In the genomic region with DNA sequence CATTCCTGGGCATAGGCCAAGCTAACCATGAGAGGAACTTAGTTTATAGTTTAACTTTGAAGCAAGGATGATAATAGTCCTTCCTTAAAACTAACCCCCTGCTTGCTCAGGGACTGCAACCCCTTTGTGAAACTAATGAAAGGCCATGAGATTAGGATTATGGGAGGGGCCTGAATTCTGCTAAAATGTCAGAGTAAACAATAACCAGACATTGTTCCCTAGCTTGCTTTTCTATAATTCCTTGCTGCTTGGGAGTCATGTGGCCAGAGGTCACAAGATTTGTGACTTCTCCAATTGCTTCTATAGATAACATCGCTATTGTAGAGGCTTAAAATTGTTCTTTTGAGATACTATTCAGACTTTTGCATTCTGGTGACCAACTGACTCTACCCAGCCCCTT, we compare ENCODE assay signal across 29 cellular contexts.
"Had no signal": no experiment of that assay in that cellular context is flagged by ENCODE, and none has a peak within 500 bp of the region (broad histone marks: within the 10 kb centered on the region; RNA-seq: fewer than 3 reads in every experiment).

No MANE protein-coding gene starts in this region.

- H3K4me1 Mint-ChIP-seq: nephron progenitor cell; neural crest cell; stimulated activated effector memory CD8-positive, alpha-beta T cell treated with anti-CD3 and anti-CD28 coated beads, Interleukin-12 subunit alpha, Interleukin-12 subunit beta, amount 100 ng/mL, for 72 hours; stimulated activated naive B cell treated with anti-CD40 and anti-IgM and Interleukin-4, amounts not matched to agents 10 μg/mL and 1 μg/mL and 100 μg/mL, for 72 hours had no signal

- H2AFZ ChIP-seq: parathyroid adenoma had no signal

- H3K27ac ChIP-seq: neutrophil, ovary, parathyroid adenoma, psoas muscle, right lobe of liver, sigmoid colon, stomach, thoracic aorta, thyroid gland, tibial nerve, upper lobe of left lung, vagina had no signal

- H3K27ac Mint-ChIP-seq: natural killer cell treated with Interleukin-12 subunit alpha and Interleukin-12 subunit beta and Interleukin-15 and Interleukin-18, amount 100 ng/mL, for 72 hours; nephron progenitor cell; progenitor cell of endocrine pancreas; stimulated activated effector memory CD8-positive, alpha-beta T cell treated with anti-CD3 and anti-CD28 coated beads, Interleukin-12 subunit alpha, Interleukin-12 subunit beta, amount 100 ng/mL, for 72 hours; stimulated activated naive B cell treated with anti-CD40 and anti-IgM and Interleukin-4, amounts not matched to agents 10 μg/mL and 1 μg/mL and 100 μg/mL, for 72 hours; stimulated activated naive CD8-positive, alpha-beta T cell treated with anti-CD3 and anti-CD28 coated beads, Interleukin-15, Interleukin-2, amounts not matched to agents 100 ng/mL and 50 ng/mL, for 24 hours had no signal

- H3K27me3 ChIP-seq: neutrophil, ovary, right lobe of liver, sigmoid colon, stomach, thyroid gland, tibial nerve, upper lobe of left lung, vagina had no signal

- H3K36me3 ChIP-seq: neutrophil, ovary, right lobe of liver, sigmoid colon, stomach, thoracic aorta, thyroid gland, tibial nerve, upper lobe of left lung, vagina had no signal

- H3K4me3 Mint-ChIP-seq: natural killer cell treated with Interleukin-12 subunit alpha and Interleukin-12 subunit beta and Interleukin-15 and Interleukin-18, amount 100 ng/mL, for 72 hours; nephron progenitor cell; neural crest cell; stimulated activated effector memory CD8-positive, alpha-beta T cell treated with anti-CD3 and anti-CD28 coated beads, Interleukin-12 subunit alpha, Interleukin-12 subunit beta, amount 100 ng/mL, for 72 hours; stimulated activated naive B cell treated with anti-CD40 and anti-IgM and Interleukin-4, amounts not matched to agents 10 μg/mL and 1 μg/mL and 100 μg/mL, for 72 hours; stimulated activated naive CD8-positive, alpha-beta T cell treated with anti-CD3 and anti-CD28 coated beads, Interleukin-15, Interleukin-2, amounts not matched to agents 100 ng/mL and 50 ng/mL, for 24 hours had no signal

- H3K27me3 Mint-ChIP-seq: progenitor cell of endocrine pancreas; stimulated activated naive B cell treated with anti-CD40 and anti-IgM and Interleukin-4, amounts not matched to agents 10 μg/mL and 1 μg/mL and 100 μg/mL, for 72 hours had no signal

- H3K4me1 ChIP-seq: parathyroid adenoma, psoas muscle, right lobe of liver, sigmoid colon, stomach, thyroid gland, tibial nerve, upper lobe of left lung, vagina had no signal

- H3K9me3 Mint-ChIP-seq: natural killer cell treated with Interleukin-12 subunit alpha and Interleukin-12 subunit beta and Interleukin-15 and Interleukin-18, amount 100 ng/mL, for 72 hours; stimulated activated effector memory CD8-positive, alpha-beta T cell treated with anti-CD3 and anti-CD28 coated beads, Interleukin-12 subunit alpha, Interleukin-12 subunit beta, amount 100 ng/mL, for 72 hours; stimulated activated naive CD8-positive, alpha-beta T cell treated with anti-CD3 and anti-CD28 coated beads, Interleukin-15, Interleukin-2, amounts not matched to agents 100 ng/mL and 50 ng/mL, for 24 hours had no signal

- DNase-seq: nephron progenitor cell; nucleus accumbens; ovary; posterior cingulate gyrus; psoas muscle; right cardiac atrium; right lobe of liver; sigmoid colon; small intestine; stimulated activated CD4-positive, alpha-beta T cell treated with anti-CD3 and anti-CD28 coated beads, Interleukin-15, amount 100 ng/mL, for 24 hours; stimulated activated CD4-positive, alpha-beta T cell treated with anti-CD3 and anti-CD28 coated beads, Interleukin-2, amount 100 ng/mL, for 24 hours; stimulated activated CD4-positive, alpha-beta T cell treated with anti-CD3 and anti-CD28 coated beads, Interleukin-2, amount 100 ng/mL, for 48 hours; stimulated activated CD4-positive, alpha-beta T cell treated with anti-CD3 and anti-CD28 coated beads, Interleukin-4, amount 100 ng/mL, for 24 hours; stimulated activated naive B cell treated with anti-CD40 and anti-IgM and Interleukin-4, amounts not matched to agents 10 μg/mL and 1 μg/mL and 100 μg/mL, for 72 hours; stimulated activated naive CD4-positive, alpha-beta T cell treated with Interleukin-2 at 50 U/mL for 16 hours; stomach; thyroid gland; trophoblast cell; upper lobe of left lung had no signal

- H3K36me3 Mint-ChIP-seq: natural killer cell treated with Interleukin-12 subunit alpha and Interleukin-12 subunit beta and Interleukin-15 and Interleukin-18, amount 100 ng/mL, for 72 hours; stimulated activated effector memory CD8-positive, alpha-beta T cell treated with anti-CD3 and anti-CD28 coated beads, Interleukin-12 subunit alpha, Interleukin-12 subunit beta, amount 100 ng/mL, for 72 hours; stimulated activated naive B cell treated with anti-CD40 and anti-IgM and Interleukin-4, amounts not matched to agents 10 μg/mL and 1 μg/mL and 100 μg/mL, for 72 hours had no signal

- ATAC-seq: natural killer cell treated with Interleukin-12 subunit alpha and Interleukin-12 subunit beta and Interleukin-15 and Interleukin-18, amount 100 ng/mL, for 72 hours; psoas muscle; right cardiac atrium; right lobe of liver; stimulated activated effector memory CD8-positive, alpha-beta T cell treated with anti-CD3 and anti-CD28 coated beads, Interleukin-12 subunit alpha, Interleukin-12 subunit beta, amount 100 ng/mL, for 72 hours; stimulated activated naive B cell treated with anti-CD40 and anti-IgM and Interleukin-4, amounts not matched to agents 10 μg/mL and 1 μg/mL and 100 μg/mL, for 72 hours had no signal

- H3K79me2 ChIP-seq: parathyroid adenoma had no signal

- H3K4me3 ChIP-seq: ovary, psoas muscle, right lobe of liver, sigmoid colon, stomach, thoracic aorta, thyroid gland, tibial nerve, upper lobe of left lung, vagina had no signal
